ENCODE assay signal across 15 cellular contexts in genomic region chr6:11458509-11458908, GRCh38.
DNase-seq lines count a peak whose midpoint lies in the region; ATAC-seq and TF ChIP-seq lines count a peak whose summit lies in the region.
"Had no signal": no experiment of that assay in that cellular context is flagged by ENCODE, and none has a peak within 500 bp of the region (broad histone marks: within the 10 kb centered on the region; RNA-seq: fewer than 3 reads in every experiment).

No MANE protein-coding gene starts in this region.

- DNase-seq in left ventricle myocardium inferior: no peak
- DNase-seq in right atrium auricular region (ENCODE audit: low spot score): no peak
- DNase-seq in OCI-LY7 (ENCODE audit: low spot score): no peak
- DNase-seq in naive B cell: no peak
- DNase-seq in left lung: no peak
- DNase-seq in NCI-H524 treated with DMSO at 0.1 percent for 48 hours (lab: John Stamatoyannopoulos, UW): no peak
- no peak for DNase-seq in NCI-H526 treated with DMSO at 0.1 percent for 48 hours (lab: John Stamatoyannopoulos, UW)
- DNase-seq: 8988T; Caco-2; CD8-positive, alpha-beta memory T cell; DND-41; GF-D8; GM23248 had no signal

- peak overlapping the region; percentile 10 for H3K27ac ChIP-seq in left ventricle myocardium inferior (replicated peaks)
- H3K27ac ChIP-seq in right atrium auricular region: no peak overlapping the region
- H3K27ac ChIP-seq in OCI-LY7 (ENCODE audit: low read depth, low read length, poor library complexity, severe bottlenecking): peak overlapping the region; percentile 91
- H3K27ac ChIP-seq in left lung: no peak overlapping the region
- H3K27ac ChIP-seq: GM23248, HL-60 had no signal

- peaks cover 7% of the 10 kb centered on the region for H3K9me3 ChIP-seq in left ventricle myocardium inferior (replicated peaks)
- H3K9me3 ChIP-seq in right atrium auricular region: no peaks in the 10 kb centered on the region
- H3K9me3 ChIP-seq in OCI-LY7 (ENCODE audit: low read length): no peaks in the 10 kb centered on the region
- peaks cover 0 to 4% of the 10 kb centered on the region in 2 donors for H3K9me3 ChIP-seq in left lung
- H3K9me3 ChIP-seq: Caco-2 had no signal

- H3K4me2 ChIP-seq in OCI-LY7 (ENCODE audit: low read length): peak overlapping the region; percentile 92

- no peaks in the 10 kb centered on the region for H4K20me1 ChIP-seq in OCI-LY7 (ENCODE audit: insufficient read depth, low read length)

- peaks cover 56 to 85% (median 74%) of the 10 kb centered on the region in 3 donors for H3K4me1 Mint-ChIP-seq in naive B cell

- H3K36me3 ChIP-seq in left ventricle myocardium inferior (no peaks in the 10 kb centered on the region), right atrium auricular region (no peaks in the 10 kb centered on the region), OCI-LY7 (ENCODE audit: insufficient read depth, low read length) (no peaks in the 10 kb centered on the region), left lung (no peaks in the 10 kb centered on the region)

- no peaks in the 10 kb centered on the region for H3K27me3 Mint-ChIP-seq in naive B cell

- no peak overlapping the region for H3K4me3 ChIP-seq in left ventricle myocardium inferior
- H3K4me3 ChIP-seq in right atrium auricular region: no peak overlapping the region
- H3K4me3 ChIP-seq in OCI-LY7 (ENCODE audit: low read depth, low read length, poor library complexity, severe bottlenecking): peak overlapping the region; percentile 56
- no peak overlapping the region for H3K4me3 ChIP-seq in left lung
- H3K4me3 ChIP-seq: GM23248 had no signal

- no peak overlapping the region for H3K4me3 Mint-ChIP-seq in naive B cell
- H3K4me3 Mint-ChIP-seq: CD8-positive, alpha-beta memory T cell had no signal

- no peaks in the 10 kb centered on the region for H3K36me3 Mint-ChIP-seq in naive B cell

- H3K27ac Mint-ChIP-seq in naive B cell: peak overlapping the region in 4 of 6 donors; percentile 44 to 99 (median 84)
- H3K27ac Mint-ChIP-seq: CD8-positive, alpha-beta memory T cell had no signal

- intact Hi-C loops in left ventricle myocardium inferior (cut with micrococcal nuclease): no loop called here
- intact Hi-C loops in OCI-LY7 (cut with micrococcal nuclease; ENCODE audit: unreplicated experiment): no loop called here
- intact Hi-C loops in left lung (cut with DNase I): no loop called here

- H2AFZ ChIP-seq in OCI-LY7 (ENCODE audit: low read length): peak overlapping the region; percentile 84
- H2AFZ ChIP-seq: GM23248 had no signal

- H3K9me3 Mint-ChIP-seq in naive B cell: peaks cover 0 to 7% (median 2%) of the 10 kb centered on the region in 7 donors

- BruUV-seq in OCI-LY7 (replicated peaks; lab: Mats Ljungman, UMichigan): no TSS peak

- TF ChIP-seq CTCF in left ventricle myocardium inferior (IDR thresholded peaks at IDR 0.05; ENCODE audit: borderline replicate concordance): no peak
- no peak for TF ChIP-seq CTCF in right atrium auricular region (IDR thresholded peaks at IDR 0.05)
- no peak for TF ChIP-seq CTCF in OCI-LY7 (conservative IDR thresholded peaks at IDR 0.05; ENCODE audit: low read length)
- no peak for TF ChIP-seq CTCF in left lung (IDR thresholded peaks at IDR 0.05)

- POLR2A ChIA-PET in OCI-LY7 (lab: Charles Lee): interaction anchor here (1.0 to 3.8 kb wide), 7 partner anchors 11 to 80 kb away, joined by 4 to 28 read pairs (median 5); no protein-coding TSS in a partner anchor

- ATAC-seq in naive B cell (ENCODE audit: low read depth in 2 of 2): no peak
- no peak for ATAC-seq in left lung
- ATAC-seq: HCT116 had no signal

- no peaks in the 10 kb centered on the region for H3K9me2 ChIP-seq in OCI-LY7 (ENCODE audit: insufficient read depth, low read length)

- H3K27me3 ChIP-seq in left ventricle myocardium inferior (ENCODE audit: low read depth) (no peaks in the 10 kb centered on the region), right atrium auricular region (no peaks in the 10 kb centered on the region), left lung (no peaks in the 10 kb centered on the region)

- CTCF ChIA-PET in OCI-LY7 (lab: Charles Lee; ENCODE audit: unreplicated experiment): interaction anchor here (0.6 kb wide), 1 partner anchor 71 kb away, joined by 5 read pairs; no protein-coding TSS in a partner anchor

- H3K4me1 ChIP-seq in left ventricle myocardium inferior (peaks cover 15% of the 10 kb centered on the region), right atrium auricular region (no peaks in the 10 kb centered on the region), OCI-LY7 (ENCODE audit: insufficient read depth, low read length, poor library complexity, severe bottlenecking) (peaks cover 49% of the 10 kb centered on the region), left lung (peaks cover 0 to 37% of the 10 kb centered on the region in 2 donors)

- no peaks in the 10 kb centered on the region for H3K79me2 ChIP-seq in OCI-LY7 (ENCODE audit: insufficient read depth, low read depth, low read length)

Comparison
In these comparisons a context has a peak if more than half of its experiments do, and no peak if none do; other contexts are left out.
1. H3K27ac ChIP-seq: peak in left ventricle myocardium inferior (single experiment) and OCI-LY7 (single experiment); none in right atrium auricular region (0 of 2) and left lung (0 of 2).